In the genomic region with DNA sequence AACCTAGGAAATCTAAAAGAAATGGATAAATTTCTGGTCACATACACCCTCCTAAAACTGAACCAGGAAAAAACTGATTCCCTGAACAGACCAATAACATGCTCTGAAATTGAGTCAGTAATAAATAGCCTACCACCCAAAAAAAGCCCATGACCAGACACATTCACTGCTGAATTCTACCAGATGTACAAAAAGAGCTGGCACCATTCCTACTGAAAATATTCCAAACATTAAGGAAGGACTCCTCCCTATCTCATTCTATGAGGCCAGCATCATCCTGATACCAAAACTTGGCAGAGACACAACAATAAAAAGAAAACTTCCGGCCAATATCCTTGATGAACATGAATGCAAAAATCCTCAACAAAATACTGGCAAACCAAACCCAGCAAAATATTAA, we compare ENCODE assay signal across 25 cellular contexts. TPM values are rescaled to one million over a fixed set of nuclear protein-coding genes. Genes with fewer than 3 reads are reported as not detected.
A peak's percentile ranks its signal among the peaks of the same experiment; 100 is the strongest.
DNase-seq lines count a peak whose midpoint lies in the region; ATAC-seq and TF ChIP-seq lines count a peak whose summit lies in the region.
"Had no signal": no experiment of that assay in that cellular context is flagged by ENCODE, and none has a peak within 500 bp of the region (broad histone marks: within the 10 kb centered on the region; RNA-seq: fewer than 3 reads in every experiment).

No MANE protein-coding gene starts in this region.

- H3K9me3 ChIP-seq in adipocyte (ENCODE audit: control insufficient read depth, low read length) (peaks cover 4% of the 10 kb centered on the region), testis (no peaks in the 10 kb centered on the region)
- H3K9me3 ChIP-seq: psoas muscle had no signal

- H4K20me1 ChIP-seq in GM23338 (replicated peaks; ENCODE audit: insufficient read depth) = peaks cover 12% of the 10 kb centered on the region

- H3K27ac Mint-ChIP-seq in GM23338 = peak overlapping the region; percentile 55; the same call in 1 of the 2 replicates

- no peak overlapping the region for H3K4me3 Mint-ChIP-seq in GM23338

- H3K4me1 ChIP-seq in GM23338 (ENCODE audit: insufficient read depth) (no peaks in the 10 kb centered on the region), adipocyte (ENCODE audit: control insufficient read depth, insufficient read depth, low read length) (no peaks in the 10 kb centered on the region), testis (no peaks in the 10 kb centered on the region)
- H3K4me1 ChIP-seq: psoas muscle, tibial nerve had no signal

- no peaks in the 10 kb centered on the region; the same call in 1 of the 2 replicates for H3F3A ChIP-seq in GM23338 (replicated peaks; ENCODE audit: low read depth)

- TF ChIP-seq POLR2A in testis (IDR thresholded peaks at IDR 0.05) = no peak

- H2AFZ ChIP-seq in GM23338 = no peak overlapping the region

- intact Hi-C loops in testis (cut with DNase I; ENCODE audit: low total_unique reads) = no loop called here

- no peaks in the 10 kb centered on the region for H3K9me2 ChIP-seq in GM23338 (ENCODE audit: insufficient read depth)

- H3K9ac ChIP-seq in adipocyte (ENCODE audit: low read length) = no peak overlapping the region

- no peaks in the 10 kb centered on the region for H3K27me3 Mint-ChIP-seq in GM23338 (ENCODE audit: insufficient read depth, low read depth, poor library complexity)

- no peak overlapping the region for H3K4me2 ChIP-seq in GM23338

- H3K36me3 ChIP-seq in GM23338 (ENCODE audit: insufficient read depth) (peaks cover 8% of the 10 kb centered on the region; the same call in 1 of the 2 replicates), adipocyte (ENCODE audit: control insufficient read depth, insufficient read depth, low read length, severe bottlenecking) (peaks cover 70% of the 10 kb centered on the region), testis (ENCODE audit: low read depth, missing control alignments) (no peaks in the 10 kb centered on the region)

- WGBS in testis, 2 donors = 15 to 50% methylated on average over 1 of the region's 1 CpG

- H3K9me3 Mint-ChIP-seq in GM23338 = no peaks in the 10 kb centered on the region; the same call in 1 of the 3 replicates

- peaks cover 26% of the 10 kb centered on the region for H3K79me2 ChIP-seq in GM23338 (replicated peaks; ENCODE audit: insufficient read depth)

- TF ChIP-seq CTCF in AG10803 (conservative IDR thresholded peaks at IDR 0.05; ENCODE audit: low read length) (no peak), GM23338 (conservative IDR thresholded peaks at IDR 0.05; ENCODE audit: low read depth in 2 of 2) (no peak), fibroblast of the aortic adventitia (IDR thresholded peaks at IDR 0.05; ENCODE audit: insufficient read depth, low read length) (no peak), testis (IDR thresholded peaks at IDR 0.05) (no peak)

- H3K4me1 Mint-ChIP-seq in GM23338 = no peaks in the 10 kb centered on the region

- H3K27me3 ChIP-seq in GM23338 (ENCODE audit: insufficient read depth) (no peaks in the 10 kb centered on the region), adipocyte (replicated peaks; ENCODE audit: control insufficient read depth, insufficient read depth, low read length) (no peaks in the 10 kb centered on the region), testis (no peaks in the 10 kb centered on the region)
- H3K27me3 ChIP-seq: tibial nerve had no signal

- ATAC-seq in GM23338 (no peak), HG03439 (IDR thresholded peaks at IDR 0.05; ENCODE audit: unreplicated experiment) (no peak)
- ATAC-seq: psoas muscle; stimulated activated naive CD8-positive, alpha-beta T cell treated with anti-CD3 and anti-CD28 coated beads, Interleukin-15, Interleukin-2, amounts not matched to agents 100 U/mL and 50 U/mL, for 24 hours had no signal

- no peak overlapping the region for H3K4me3 ChIP-seq in AG10803 (ENCODE audit: low read length)
- H3K4me3 ChIP-seq in GM23338 = no peak overlapping the region
- H3K4me3 ChIP-seq in adipocyte (ENCODE audit: low read length) = no peak overlapping the region
- no peak overlapping the region for H3K4me3 ChIP-seq in fibroblast of the aortic adventitia (ENCODE audit: low read depth, low read length)
- no peak overlapping the region for H3K4me3 ChIP-seq in testis
- H3K4me3 ChIP-seq: psoas muscle, skin epidermis, tibial nerve had no signal

- H3K36me3 Mint-ChIP-seq in GM23338 (ENCODE audit: low read depth) = peaks cover 47% of the 10 kb centered on the region

- peak; percentile 46 for DNase-seq in AG10803 (ENCODE audit: low read depth)
- no peak for DNase-seq in GM23338 (ENCODE audit: low spot score)
- DNase-seq in adipocyte (ENCODE audit: low read depth) = peak; percentile 22
- peak; percentile 74 for DNase-seq in fibroblast of the aortic adventitia (ENCODE audit: low read depth)
- DNase-seq in testis = no peak
- DNase-seq in occipital lobe (lab: John Stamatoyannopoulos, UW) = no peak
- no peak for DNase-seq in effector CD4-positive, alpha-beta T cell
- DNase-seq: activated CD4-positive, alpha-beta T cell treated with anti-CD3 and anti-CD28 coated beads for 48 hours; activated CD8-positive, alpha-beta memory T cell treated with anti-CD3 and anti-CD28 coated beads, Interleukin-2, amount 50 U/mL, for 4 hours; activated naive CD4-positive, alpha-beta T cell; cortex of kidney; DMS153; hypothalamus; KBM-7; mesendoderm; NCI-H1694 treated with DMSO at 0.1 percent for 48 hours; NCI-H774; OCI-M1; psoas muscle; SHP77; stimulated activated naive CD8-positive, alpha-beta T cell treated with anti-CD3 and anti-CD28 coated beads, Interleukin-15, Interleukin-2, amounts not matched to agents 100 U/mL and 50 U/mL, for 24 hours; SW 1271 had no signal

- H3K27ac ChIP-seq in GM23338 (ENCODE audit: low read depth) = no peak overlapping the region
- H3K27ac ChIP-seq in testis = no peak overlapping the region
- H3K27ac ChIP-seq: psoas muscle, skin epidermis, tibial nerve had no signal

TF ChIP-seq in GM23338, 12 proteins besides CTCF, POLR2A, EP300 and RAD21 (continues in another document):
- TF ChIP-seq, protein P1, sequence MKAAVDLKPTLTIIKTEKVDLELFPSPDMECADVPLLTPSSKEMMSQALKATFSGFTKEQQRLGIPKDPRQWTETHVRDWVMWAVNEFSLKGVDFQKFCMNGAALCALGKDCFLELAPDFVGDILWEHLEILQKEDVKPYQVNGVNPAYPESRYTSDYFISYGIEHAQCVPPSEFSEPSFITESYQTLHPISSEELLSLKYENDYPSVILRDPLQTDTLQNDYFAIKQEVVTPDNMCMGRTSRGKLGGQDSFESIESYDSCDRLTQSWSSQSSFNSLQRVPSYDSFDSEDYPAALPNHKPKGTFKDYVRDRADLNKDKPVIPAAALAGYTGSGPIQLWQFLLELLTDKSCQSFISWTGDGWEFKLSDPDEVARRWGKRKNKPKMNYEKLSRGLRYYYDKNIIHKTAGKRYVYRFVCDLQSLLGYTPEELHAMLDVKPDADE (IDR thresholded peaks at IDR 0.05) = no peak
- TF ChIP-seq EZH2 (IDR thresholded peaks at IDR 0.05; ENCODE audit: low read depth, unreplicated experiment) = no peak
- TF ChIP-seq JUNB (IDR thresholded peaks at IDR 0.05; ENCODE audit: unreplicated experiment) = no peak
- TF ChIP-seq, protein P2, sequence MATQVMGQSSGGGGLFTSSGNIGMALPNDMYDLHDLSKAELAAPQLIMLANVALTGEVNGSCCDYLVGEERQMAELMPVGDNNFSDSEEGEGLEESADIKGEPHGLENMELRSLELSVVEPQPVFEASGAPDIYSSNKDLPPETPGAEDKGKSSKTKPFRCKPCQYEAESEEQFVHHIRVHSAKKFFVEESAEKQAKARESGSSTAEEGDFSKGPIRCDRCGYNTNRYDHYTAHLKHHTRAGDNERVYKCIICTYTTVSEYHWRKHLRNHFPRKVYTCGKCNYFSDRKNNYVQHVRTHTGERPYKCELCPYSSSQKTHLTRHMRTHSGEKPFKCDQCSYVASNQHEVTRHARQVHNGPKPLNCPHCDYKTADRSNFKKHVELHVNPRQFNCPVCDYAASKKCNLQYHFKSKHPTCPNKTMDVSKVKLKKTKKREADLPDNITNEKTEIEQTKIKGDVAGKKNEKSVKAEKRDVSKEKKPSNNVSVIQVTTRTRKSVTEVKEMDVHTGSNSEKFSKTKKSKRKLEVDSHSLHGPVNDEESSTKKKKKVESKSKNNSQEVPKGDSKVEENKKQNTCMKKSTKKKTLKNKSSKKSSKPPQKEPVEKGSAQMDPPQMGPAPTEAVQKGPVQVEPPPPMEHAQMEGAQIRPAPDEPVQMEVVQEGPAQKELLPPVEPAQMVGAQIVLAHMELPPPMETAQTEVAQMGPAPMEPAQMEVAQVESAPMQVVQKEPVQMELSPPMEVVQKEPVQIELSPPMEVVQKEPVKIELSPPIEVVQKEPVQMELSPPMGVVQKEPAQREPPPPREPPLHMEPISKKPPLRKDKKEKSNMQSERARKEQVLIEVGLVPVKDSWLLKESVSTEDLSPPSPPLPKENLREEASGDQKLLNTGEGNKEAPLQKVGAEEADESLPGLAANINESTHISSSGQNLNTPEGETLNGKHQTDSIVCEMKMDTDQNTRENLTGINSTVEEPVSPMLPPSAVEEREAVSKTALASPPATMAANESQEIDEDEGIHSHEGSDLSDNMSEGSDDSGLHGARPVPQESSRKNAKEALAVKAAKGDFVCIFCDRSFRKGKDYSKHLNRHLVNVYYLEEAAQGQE (IDR thresholded peaks at IDR 0.05; ENCODE audit: unreplicated experiment) = no peak

RNA-seq across cellular contexts. Expression of gene TTC19, which starts 52.9 kb away (rescaled TPM):
- 92.2 and 93.5 TPM in 2 replicates for total RNA-seq in GM23338 (2014; rRNA removed; shearing (Covaris generic))
- polyA plus RNA-seq in GM23338 (2016; fragmentation: Nextera tagmentation; extraction: Ambion mirVana) (23.1 and 30.3 TPM in 2 replicates), testis (ENCODE audit: insufficient read depth, low read depth, low replicate concordance) (17.8 TPM)
- total RNA-seq in fibroblast of the aortic adventitia (ENCODE audit: low replicate concordance) (21.4 and 52.0 TPM in 2 replicates), testis (10 to 100 TPM; 74.1 to 91.2 TPM), occipital lobe (36.8 TPM)

RNA-seq across cellular contexts. Expression of gene ZSWIM7, which starts 53.0 kb away (rescaled TPM):
- 16.3 and 17.5 TPM in 2 replicates for total RNA-seq in GM23338 (2014; rRNA removed; shearing (Covaris generic))
- polyA plus RNA-seq in GM23338 (2016; fragmentation: Nextera tagmentation; extraction: Ambion mirVana) = 48.0 and 50.4 TPM in 2 replicates
- total RNA-seq in fibroblast of the aortic adventitia (ENCODE audit: low replicate concordance) = 17.3 and 26.2 TPM in 2 replicates
- total RNA-seq in testis = 10 to 100 TPM; 17.0 to 20.1 TPM
- polyA plus RNA-seq in testis (ENCODE audit: insufficient read depth, low read depth, low replicate concordance) = 36.2 TPM
- total RNA-seq in occipital lobe = 15.6 TPM

Comparison
In these comparisons a context has a peak if more than half of its experiments do, and no peak if none do; other contexts are left out.
1. DNase-seq: peak in AG10803 (single experiment), adipocyte (single experiment) and fibroblast of the aortic adventitia (single experiment); none in GM23338 (single experiment), testis (single experiment), occipital lobe (single experiment) and effector CD4-positive, alpha-beta T cell (single experiment).